In the genomic region with DNA sequence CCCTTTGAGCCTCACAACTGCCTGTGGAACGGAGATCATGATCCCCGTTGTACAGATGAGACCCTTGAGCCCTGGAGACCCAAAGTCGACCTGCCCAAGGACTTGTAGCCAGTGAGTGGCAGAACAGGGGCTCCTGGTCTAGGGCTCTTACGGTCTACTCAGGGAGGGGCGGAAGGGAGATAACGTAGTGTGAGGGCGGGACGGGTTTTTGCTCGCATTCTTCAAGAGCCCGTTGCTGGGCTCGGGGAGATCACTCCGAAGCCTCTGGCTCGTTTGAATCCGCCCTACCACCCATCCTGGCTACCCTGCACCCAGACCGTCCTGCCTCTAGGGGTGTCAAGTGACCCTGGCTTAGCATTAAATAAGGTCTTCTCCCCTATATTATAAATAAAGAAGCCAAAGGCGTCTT, we compare ENCODE assay signal across 1 cellular context.
TF ChIP-seq lines count a peak whose summit lies in the region.

No MANE protein-coding gene starts in this region.

TF ChIP-seq in HEK293, 187 proteins besides CTCF, POLR2A, EP300 and RAD21 (continued from another document):
- TF ChIP-seq, protein P1, sequence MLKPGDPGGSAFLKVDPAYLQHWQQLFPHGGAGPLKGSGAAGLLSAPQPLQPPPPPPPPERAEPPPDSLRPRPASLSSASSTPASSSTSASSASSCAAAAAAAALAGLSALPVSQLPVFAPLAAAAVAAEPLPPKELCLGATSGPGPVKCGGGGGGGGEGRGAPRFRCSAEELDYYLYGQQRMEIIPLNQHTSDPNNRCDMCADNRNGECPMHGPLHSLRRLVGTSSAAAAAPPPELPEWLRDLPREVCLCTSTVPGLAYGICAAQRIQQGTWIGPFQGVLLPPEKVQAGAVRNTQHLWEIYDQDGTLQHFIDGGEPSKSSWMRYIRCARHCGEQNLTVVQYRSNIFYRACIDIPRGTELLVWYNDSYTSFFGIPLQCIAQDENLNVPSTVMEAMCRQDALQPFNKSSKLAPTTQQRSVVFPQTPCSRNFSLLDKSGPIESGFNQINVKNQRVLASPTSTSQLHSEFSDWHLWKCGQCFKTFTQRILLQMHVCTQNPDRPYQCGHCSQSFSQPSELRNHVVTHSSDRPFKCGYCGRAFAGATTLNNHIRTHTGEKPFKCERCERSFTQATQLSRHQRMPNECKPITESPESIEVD (tag by site-specific recombination; IDR thresholded peaks at IDR 0.05): no peak
- no peak for TF ChIP-seq ZNF391 (tag by site-specific recombination; IDR thresholded peaks at IDR 0.05; ENCODE audit: borderline replicate concordance, low read depth)
